Comparison of ENCODE assay signal across 28 cellular contexts in genomic region chr10:24854256-24854655, GRCh38.
"Had no signal": no experiment of that assay in that cellular context is flagged by ENCODE, and none has a peak within 500 bp of the region (broad histone marks: within the 10 kb centered on the region; RNA-seq: fewer than 3 reads in every experiment).

No MANE protein-coding gene starts in this region.

- H3K27me3 ChIP-seq: ascending aorta, breast epithelium, MG63 had no signal

- H3K9me3 ChIP-seq: ascending aorta, breast epithelium, MG63 had no signal

- ATAC-seq: activated CD8-positive, alpha-beta T cell treated with anti-CD3 and anti-CD28 coated beads for 36 hours; activated T-cell treated with anti-CD3 and anti-CD28 coated beads, Interleukin-2, amount 50 U/mL, for 72 hours; activated T-helper 17 cell treated with anti-CD3 and anti-CD28 coated beads, Interleukin-2, amount 50 U/mL, for 72 hours; Panc1 had no signal

- H3K4me1 ChIP-seq: ascending aorta, breast epithelium had no signal

- H3K27ac Mint-ChIP-seq: activated CD4-positive, alpha-beta T cell treated with anti-CD3 and anti-CD28 coated beads, Interleukin-2, amount 10 ng/mL, durations not matched to agents 24 days and 14 days; activated CD8-positive, alpha-beta T cell treated with anti-CD3 and anti-CD28 coated beads for 36 hours; activated naive CD4-positive, alpha-beta T cell treated with anti-CD3 and anti-CD28 coated beads, Interleukin-2, amount 50 U/mL, for 24 hours; activated naive CD8-positive, alpha-beta T cell treated with anti-CD3 and anti-CD28 coated beads, Interleukin-2, amount 10 ng/mL, durations not matched to agents 7 days and 5 days; activated T-cell treated with anti-CD3 and anti-CD28 coated beads, Interleukin-2, amount 50 U/mL, for 72 hours; activated T-helper 17 cell treated with anti-CD3 and anti-CD28 coated beads, Interleukin-2, amount 50 U/mL, for 72 hours had no signal

- H3K27me3 Mint-ChIP-seq: activated CD8-positive, alpha-beta T cell treated with anti-CD3 and anti-CD28 coated beads for 36 hours; activated naive CD4-positive, alpha-beta T cell treated with anti-CD3 and anti-CD28 coated beads, Interleukin-2, amount 50 U/mL, for 24 hours had no signal

- DNase-seq: activated CD4-positive, alpha-beta T cell treated with anti-CD3 and anti-CD28 coated beads, Interleukin-2, amount 10 ng/mL, durations not matched to agents 24 days and 14 days; activated CD4-positive, alpha-beta T cell treated with anti-CD3 and anti-CD28 coated beads, Interleukin-2, amount 50 U/mL, for 4 hours; activated CD8-positive, alpha-beta T cell treated with anti-CD3 and anti-CD28 coated beads for 36 hours; activated effector memory CD4-positive, alpha-beta T cell treated with anti-CD3 and anti-CD28 coated beads, Interleukin-2, amount 50 U/mL, for 16 hours; activated naive CD4-positive, alpha-beta T cell treated with Interleukin-2 at 50 U/mL for 16 hours; activated naive CD8-positive, alpha-beta T cell treated with anti-CD3 and anti-CD28 coated beads, Interleukin-2, amount 10 ng/mL, durations not matched to agents 7 days and 5 days; activated T-cell treated with anti-CD3 and anti-CD28 coated beads, Interleukin-2, amount 50 U/mL, for 1 hour; activated T-cell treated with anti-CD3 and anti-CD28 coated beads, Interleukin-2, amount 50 U/mL, for 72 hours; amygdala; Karpas-422; KBM-7; MG63; MV-4-11; NCI-H1105; NCI-H1417 treated with DMSO at 0.1 percent for 48 hours; NCI-H187 treated with DMSO at 0.1 percent for 48 hours; NCI-H226; NCI-H510A; NCI-H526 treated with DMSO at 0.1 percent for 48 hours; NCI-H774; RPMI8226; SW 1271; T1000 had no signal

- H3K4me3 ChIP-seq: ascending aorta, breast epithelium, MG63 had no signal

- H3K27ac ChIP-seq: ascending aorta, breast epithelium had no signal

- H3K9me3 Mint-ChIP-seq: activated CD8-positive, alpha-beta T cell treated with anti-CD3 and anti-CD28 coated beads for 36 hours; activated naive CD4-positive, alpha-beta T cell treated with anti-CD3 and anti-CD28 coated beads, Interleukin-2, amount 50 U/mL, for 24 hours; activated T-cell treated with anti-CD3 and anti-CD28 coated beads, Interleukin-2, amount 50 U/mL, for 72 hours; activated T-helper 17 cell treated with anti-CD3 and anti-CD28 coated beads, Interleukin-2, amount 50 U/mL, for 72 hours had no signal

- H3K36me3 ChIP-seq: ascending aorta, breast epithelium, MG63 had no signal

- H3K4me3 Mint-ChIP-seq: activated CD4-positive, alpha-beta T cell treated with anti-CD3 and anti-CD28 coated beads, Interleukin-2, amount 10 ng/mL, durations not matched to agents 24 days and 14 days; activated CD8-positive, alpha-beta T cell treated with anti-CD3 and anti-CD28 coated beads for 36 hours; activated naive CD4-positive, alpha-beta T cell treated with anti-CD3 and anti-CD28 coated beads, Interleukin-2, amount 50 U/mL, for 24 hours; activated naive CD8-positive, alpha-beta T cell treated with anti-CD3 and anti-CD28 coated beads, Interleukin-2, amount 10 ng/mL, durations not matched to agents 7 days and 5 days; activated T-cell treated with anti-CD3 and anti-CD28 coated beads, Interleukin-2, amount 50 U/mL, for 72 hours; activated T-helper 17 cell treated with anti-CD3 and anti-CD28 coated beads, Interleukin-2, amount 50 U/mL, for 72 hours had no signal

- H3K36me3 Mint-ChIP-seq: activated naive CD4-positive, alpha-beta T cell treated with anti-CD3 and anti-CD28 coated beads, Interleukin-2, amount 50 U/mL, for 24 hours; activated naive CD8-positive, alpha-beta T cell treated with anti-CD3 and anti-CD28 coated beads, Interleukin-2, amount 10 ng/mL, durations not matched to agents 7 days and 5 days had no signal

- H3K4me1 Mint-ChIP-seq: activated naive CD8-positive, alpha-beta T cell treated with anti-CD3 and anti-CD28 coated beads, Interleukin-2, amount 10 ng/mL, durations not matched to agents 7 days and 5 days; activated T-helper 17 cell treated with anti-CD3 and anti-CD28 coated beads, Interleukin-2, amount 50 U/mL, for 72 hours had no signal
